In genomic region chr6:157823523-157824370, GRCh38 we compare ENCODE assay signal across 8 cellular contexts. TPM values are rescaled to one million over a fixed set of nuclear protein-coding genes. Genes with fewer than 3 reads are reported as not detected.
DNase-seq lines count a peak whose midpoint lies in the region; ATAC-seq and TF ChIP-seq lines count a peak whose summit lies in the region.

No MANE protein-coding gene starts in this region.

- H3F3A ChIP-seq in GM23248 (ENCODE audit: insufficient read depth) = peaks cover 48% of the 10 kb centered on the region

- H3K4me1 Mint-ChIP-seq in chondrocyte (ENCODE audit: low read depth) = peaks cover 30% of the 10 kb centered on the region

- peak overlapping the region; percentile 92 for H3K27ac ChIP-seq in GM23248

- H3K27me3 ChIP-seq in GM06990 (replicated peaks; ENCODE audit: control insufficient read depth, insufficient read depth, low read length) (no peaks in the 10 kb centered on the region; the same call in 1 of the 2 replicates), GM23248 (replicated peaks; ENCODE audit: insufficient read depth) (no peaks in the 10 kb centered on the region)

- peak overlapping the region; percentile 92 for H3K27ac Mint-ChIP-seq in chondrocyte (ENCODE audit: unreplicated experiment)

- H3K9me3 ChIP-seq in GM23248 (ENCODE audit: low read depth) = no peaks in the 10 kb centered on the region

- H3K27me3 Mint-ChIP-seq in chondrocyte (ENCODE audit: low read depth) = no peaks in the 10 kb centered on the region

- H3K4me3 Mint-ChIP-seq in chondrocyte (ENCODE audit: unreplicated experiment) = peak overlapping the region; percentile 83

- no peaks in the 10 kb centered on the region for H3K9me3 Mint-ChIP-seq in chondrocyte (ENCODE audit: low read depth)

- H3K79me2 ChIP-seq in GM23248 (ENCODE audit: insufficient read depth) = peaks cover 45% of the 10 kb centered on the region

- peak overlapping the region; percentile 42 for H2AFZ ChIP-seq in GM23248

- H4K20me1 ChIP-seq in GM23248 (ENCODE audit: insufficient read depth) = 0 out of 2 replicates have a peak, but pooled peaks cover 1% of the 10 kb centered on the region

- TF ChIP-seq CTCF in GM06990 (IDR thresholded peaks at IDR 0.05; ENCODE audit: insufficient read depth, low read length, poor library complexity, severe bottlenecking) (no peak), chondrocyte (IDR thresholded peaks at IDR 0.05) (peak; percentile 46)

- ATAC-seq in left lobe of liver = peak; percentile 59

- H3K4me3 ChIP-seq in GM06990 (replicated peaks; ENCODE audit: low read depth, low read length) (peak overlapping the region; percentile 84), GM23248 (peak overlapping the region; percentile 94)

- WGBS in GM23248 (ENCODE audit: low coverage in 1 of 2, low lambda C conversion rate in 2 of 2, missing lambda C conversion rate in 2 of 2), 2 experiments = 1% methylated on average over 29 to 53 of the region's 74 CpGs

- DNase-seq in GM06990 (ENCODE audit: extremely low read depth, insufficient read length) (peak; percentile 42), GM23248 (peak; percentile 82), LoVo (ENCODE audit: low spot score) (peak; percentile 70), chondrocyte (ENCODE audit: low spot score) (no peak), left lobe of liver (ENCODE audit: low spot score) (peak; percentile 71), NCI-H187 treated with DMSO at 0.1 percent for 48 hours (lab: John Stamatoyannopoulos, UW) (no peak)
- peak; percentile 66 for DNase-seq in activated CD4-positive, alpha-beta T cell treated with anti-CD3 and anti-CD28 coated beads for 1 hour
- DNase-seq in stimulated activated CD4-positive, alpha-beta T cell treated with anti-CD3 and anti-CD28 coated beads, Interleukin-4, amount 100 ng/mL, for 4 hours = peak; percentile 58 to 82

- in situ Hi-C loops in GM23248 (cut with MboI) = no loop called here

- H3K4me1 ChIP-seq in GM23248 (ENCODE audit: insufficient read depth) = peaks cover 19% of the 10 kb centered on the region

- peak overlapping the region; percentile 98 for H3K9ac ChIP-seq in GM23248

- peaks cover 2% of the 10 kb centered on the region for H3K36me3 Mint-ChIP-seq in chondrocyte (ENCODE audit: low read depth)

- H3K4me2 ChIP-seq in GM23248 (ENCODE audit: unreplicated experiment) = peak overlapping the region; percentile 87

- H3K36me3 ChIP-seq in GM06990 (ENCODE audit: control insufficient read depth, insufficient read depth, low read length) = no peaks in the 10 kb centered on the region; the same call in 1 of the 2 replicates
- H3K36me3 ChIP-seq in GM23248 (ENCODE audit: low read depth) = no peaks in the 10 kb centered on the region

- no peaks in the 10 kb centered on the region for H3K9me2 ChIP-seq in GM23248 (ENCODE audit: insufficient read depth)

RNA-seq across cellular contexts. Expression of gene SNX9, which starts 0.7 kb away (rescaled TPM):
- 77.8 and 89.6 TPM in 2 replicates for total RNA-seq in GM23248 (2014; rRNA removed; shearing (Covaris generic))
- 76.5 and 80.4 TPM in 2 replicates for polyA plus RNA-seq in GM23248 (2016; fragmentation: Nextera tagmentation; extraction: Ambion mirVana)
- total RNA-seq in chondrocyte (31.7 to 47.1 TPM (median 43.9 TPM) in 3 replicates), left lobe of liver (25.5 TPM)

Comparison
In these comparisons a context has a peak if more than half of its experiments do, and no peak if none do; other contexts are left out.
1. DNase-seq: peak in GM06990 (single experiment), GM23248 (single experiment), LoVo (single experiment), activated CD4-positive, alpha-beta T cell treated with anti-CD3 and anti-CD28 coated beads for 1 hour (single experiment), left lobe of liver (single experiment) and stimulated activated CD4-positive, alpha-beta T cell treated with anti-CD3 and anti-CD28 coated beads, Interleukin-4, amount 100 ng/mL, for 4 hours (2 of 2); none in chondrocyte (single experiment) and NCI-H187 treated with DMSO at 0.1 percent for 48 hours (single experiment).